In genomic region chr17:8632087-8632486, GRCh38 we compare ENCODE assay signal across 13 cellular contexts. TPM values are rescaled to one million over a fixed set of nuclear protein-coding genes. Genes with fewer than 3 reads are reported as not detected.
A peak's percentile ranks its signal among the peaks of the same experiment; 100 is the strongest.
DNase-seq lines count a peak whose midpoint lies in the region; ATAC-seq, FAIRE-seq and TF ChIP-seq lines count a peak whose summit lies in the region.
"Had no signal": no experiment of that assay in that cellular context is flagged by ENCODE, and none has a peak within 500 bp of the region (broad histone marks: within the 10 kb centered on the region; RNA-seq: fewer than 3 reads in every experiment).

No MANE protein-coding gene starts in this region.

- peaks cover 10% of the 10 kb centered on the region for H3K4me1 ChIP-seq in keratinocyte (ENCODE audit: control insufficient read depth, extremely low read depth, insufficient read depth, low read length)

- in situ Hi-C loops in SK-MEL-5 (cut with HindIII; ENCODE audit: low pct_unique_long_range_greater_than_20kb, low sequenced_read_pairs) = no loop called here

- no peaks in the 10 kb centered on the region for H3K9me1 ChIP-seq in keratinocyte (ENCODE audit: control insufficient read depth, extremely low read depth, insufficient read depth, low read length)

- dilution Hi-C loops in keratinocyte (cut with MboI; ENCODE audit: extremely low pct_ligation_motif_present, low sequenced_read_pairs) = loop anchor here (25.0 kb wide), 1 partner anchor 105 kb away; the partner anchor contains the start of gene CCDC42

- no peak for TF ChIP-seq CTCF in keratinocyte (optimal IDR thresholded peaks at IDR 0.05 in 1 of 3, IDR thresholded peaks at IDR 0.05 in 1 of 3, conservative IDR thresholded peaks at IDR 0.05 in 1 of 3; ENCODE audit: extremely low read depth in 1 of 3, insufficient read depth in 2 of 3, low read length in 3 of 3)
- no peak for TF ChIP-seq CTCF in retinal pigment epithelial cell (conservative IDR thresholded peaks at IDR 0.05; ENCODE audit: low read depth, low read length)

- H3K27ac ChIP-seq in keratinocyte (ENCODE audit: control insufficient read depth, insufficient read depth, low read length) = no peak overlapping the region
- H3K27ac ChIP-seq: neutrophil had no signal

- H4K20me1 ChIP-seq in keratinocyte (ENCODE audit: control insufficient read depth, extremely low read depth, insufficient read depth, low read length) = no peaks in the 10 kb centered on the region

- H3K4me3 ChIP-seq in keratinocyte (ENCODE audit: control insufficient read depth in 2 of 3, extremely low read depth in 1 of 3, insufficient read depth in 2 of 3, low read depth in 1 of 3, low read length in 3 of 3) (no peak overlapping the region), retinal pigment epithelial cell (ENCODE audit: low read length) (peak overlapping the region; percentile 73)

- H3K9me3 ChIP-seq in keratinocyte (ENCODE audit: control insufficient read depth, low read depth, low read length) = no peaks in the 10 kb centered on the region
- H3K9me3 ChIP-seq: neutrophil had no signal

- peaks cover 26% of the 10 kb centered on the region for H3K79me2 ChIP-seq in keratinocyte (ENCODE audit: control insufficient read depth, insufficient read depth, low read length)

- no peaks in the 10 kb centered on the region for H3K27me3 ChIP-seq in keratinocyte (ENCODE audit: control insufficient read depth, extremely low read depth, insufficient read depth, low read length)

- H3K4me2 ChIP-seq in keratinocyte (ENCODE audit: control insufficient read depth, extremely low read depth, insufficient read depth, low read depth, low read length) = peak overlapping the region; percentile 81

- no peak for ATAC-seq in GM18511 (IDR thresholded peaks at IDR 0.05; ENCODE audit: unreplicated experiment)

- H2AFZ ChIP-seq in keratinocyte (ENCODE audit: control insufficient read depth, low read length) = peak overlapping the region; percentile 30

- peak overlapping the region; percentile 85 for H3K9ac ChIP-seq in keratinocyte (ENCODE audit: control insufficient read depth, extremely low read depth, insufficient read depth, low read length)

- DNase-seq in NCI-H1105 treated with DMSO at 0.1 percent for 48 hours (lab: John Stamatoyannopoulos, UW) (peak; percentile 9), NCI-H1105 (lab: John Stamatoyannopoulos, UW) (no peak), SK-MEL-5 (ENCODE audit: low read depth, low spot score) (peak; percentile 44), keratinocyte (ENCODE audit: low read depth, low spot score) (no peak), retinal pigment epithelial cell (ENCODE audit: low read depth) (no peak), NOMO-1 treated with DMSO at 0.1 percent for 48 hours (lab: John Stamatoyannopoulos, UW; ENCODE audit: unreplicated experiment) (no peak), hippocampal formation (lab: John Stamatoyannopoulos, UW) (no peak)
- DNase-seq: EL; NCI-H1694; stimulated activated CD4-positive, alpha-beta T cell treated with anti-CD3 and anti-CD28 coated beads, Interleukin-15, amount 100 ng/mL, for 24 hours had no signal

- no peaks in the 10 kb centered on the region for H3K36me3 ChIP-seq in keratinocyte (ENCODE audit: control insufficient read depth in 2 of 2, extremely low read depth in 1 of 2, insufficient read depth in 2 of 2, low read length in 2 of 2)
- H3K36me3 ChIP-seq: neutrophil had no signal

- no peak for FAIRE-seq in keratinocyte (lab: Jason Lieb, UNC)
- FAIRE-seq: A204.1 had no signal

RNA-seq across cellular contexts. Expression of gene MYH10, which starts 1.6 kb away (rescaled TPM):
- total RNA-seq in SK-MEL-5 (2014; rRNA removed; shearing (Covaris generic)) = 71.6 and 73.4 TPM in 2 replicates
- polyA plus RNA-seq in SK-MEL-5 (2015; cell fraction: cytosol; rRNA removed) = 86.5 and 123 TPM in 2 replicates
- polyA plus RNA-seq in SK-MEL-5 (2015; cell fraction: nucleus; rRNA removed) = 64.9 and 98.8 TPM in 2 replicates
- polyA plus RNA-seq in keratinocyte = 17.0 to 26.2 TPM (median 21.2 TPM) in 3 replicates
- 21.1 TPM for polyA plus RNA-seq in keratinocyte (2011; ENCODE audit: low read depth)
- polyA plus RNA-seq in keratinocyte (2011; cell fraction: cytosol; rRNA removed) = 11.9 and 13.4 TPM in 2 replicates
- polyA plus RNA-seq in keratinocyte (2011; cell fraction: nucleus; rRNA removed) = 31.3 and 31.4 TPM in 2 replicates
- polyA plus RNA-seq in keratinocyte (2012; ENCODE audit: low replicate concordance) = 9.0 and 29.0 TPM in 2 replicates
- polyA minus RNA-seq in keratinocyte = 43.3 to 55.5 TPM (median 52.8 TPM) in 3 replicates
- polyA minus RNA-seq in keratinocyte (2011; cell fraction: cytosol; rRNA and poly(A)+ RNA removed) = 36.8 TPM
- polyA minus RNA-seq in keratinocyte (2011; cell fraction: nucleus; rRNA and poly(A)+ RNA removed) = 33.9 and 63.4 TPM in 2 replicates

Comparison
In these comparisons a context has a peak if more than half of its experiments do, and no peak if none do; other contexts are left out.
1. DNase-seq: peak in NCI-H1105 treated with DMSO at 0.1 percent for 48 hours (single experiment) and SK-MEL-5 (single experiment); none in NCI-H1105 (single experiment), keratinocyte (single experiment), retinal pigment epithelial cell (single experiment), NOMO-1 treated with DMSO at 0.1 percent for 48 hours (single experiment) and hippocampal formation (0 of 2).